Comparison of ENCODE assay signal across 8 cellular contexts in the genomic region with DNA sequence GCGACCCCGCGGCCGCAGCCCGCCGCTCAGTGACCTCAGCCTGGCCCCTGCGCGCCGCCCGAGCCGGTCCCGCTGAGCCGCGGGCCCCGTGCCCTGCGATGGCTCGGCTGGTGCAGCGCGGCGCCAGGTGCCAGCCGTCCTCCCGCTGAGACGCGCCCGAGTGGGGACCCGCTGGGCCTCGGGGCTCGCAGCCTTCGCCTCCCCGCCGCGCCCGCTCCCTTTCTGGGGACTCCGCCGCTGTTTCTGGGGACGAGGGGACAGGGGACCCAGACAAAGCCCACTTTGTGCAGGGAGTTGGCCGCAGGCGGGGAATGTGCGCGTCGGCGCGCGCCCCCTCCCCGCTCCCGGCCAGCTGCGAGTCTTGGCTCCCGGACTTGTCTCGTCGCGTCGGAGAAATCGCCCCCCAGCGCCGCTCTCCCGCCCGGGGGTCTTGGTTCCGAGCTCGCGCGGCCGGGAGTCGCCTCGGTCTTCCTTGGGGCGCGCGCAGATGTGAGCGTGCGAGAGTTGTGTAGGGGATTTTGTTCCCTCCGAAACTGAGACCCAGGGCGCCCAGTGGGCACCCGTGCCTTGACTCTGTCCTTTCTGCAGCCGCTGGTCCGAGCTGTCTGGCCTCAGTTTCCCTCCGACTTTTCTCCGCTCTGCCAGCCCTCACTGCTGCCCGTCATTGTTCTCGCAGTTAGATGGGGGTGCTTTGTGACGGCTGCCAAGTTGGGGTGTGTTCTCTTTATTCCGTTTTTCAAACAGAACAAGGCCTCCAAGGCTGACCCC. TPM values are rescaled to one million over a fixed set of nuclear protein-coding genes. Genes with fewer than 3 reads are reported as not detected.
DNase-seq lines count a peak whose midpoint lies in the region; ATAC-seq and TF ChIP-seq lines count a peak whose summit lies in the region.

No MANE protein-coding gene starts in this region.

- H3K4me3 ChIP-seq in adipocyte (ENCODE audit: low read length) (peak overlapping the region; percentile 81), iPS-20b (ENCODE audit: low read length) (peak overlapping the region; percentile 73), smooth muscle cell (peak overlapping the region; percentile 94)

- H3K27me3 ChIP-seq in adipocyte (replicated peaks; ENCODE audit: control insufficient read depth, insufficient read depth, low read length) (peaks cover 13% of the 10 kb centered on the region), iPS-20b (ENCODE audit: insufficient read depth, low read length) (peaks cover 78% of the 10 kb centered on the region), smooth muscle cell (ENCODE audit: low read depth) (no peaks in the 10 kb centered on the region)

- H3K27ac ChIP-seq in iPS-20b (ENCODE audit: low read length), result no peak overlapping the region
- peak overlapping the region; percentile 95 for H3K27ac ChIP-seq in smooth muscle cell (ENCODE audit: low read depth)

- H3K9ac ChIP-seq in adipocyte (ENCODE audit: low read length), result peak overlapping the region; percentile 85
- peak overlapping the region; percentile 53; the same call in 1 of the 2 replicates for H3K9ac ChIP-seq in iPS-20b (ENCODE audit: low read depth, low read length)
- H3K9ac ChIP-seq in smooth muscle cell (ENCODE audit: low read depth), result peak overlapping the region; percentile 97

- H4K20me1 ChIP-seq in smooth muscle cell (ENCODE audit: low read depth), result peaks cover 28% of the 10 kb centered on the region

- peaks cover 53% of the 10 kb centered on the region for H3K79me2 ChIP-seq in smooth muscle cell (ENCODE audit: low read depth)

- ATAC-seq in GM18517 (IDR thresholded peaks at IDR 0.05; ENCODE audit: unreplicated experiment), result peak; percentile 49
- ATAC-seq in HG02938 (IDR thresholded peaks at IDR 0.05; ENCODE audit: unreplicated experiment), result peak; percentile 31
- ATAC-seq in GM21619 (IDR thresholded peaks at IDR 0.05; ENCODE audit: unreplicated experiment), result no peak

- H3K36me3 ChIP-seq in adipocyte (ENCODE audit: control insufficient read depth, insufficient read depth, low read length, severe bottlenecking) (no peaks in the 10 kb centered on the region), iPS-20b (ENCODE audit: insufficient read depth, low read depth, low read length) (no peaks in the 10 kb centered on the region), smooth muscle cell (ENCODE audit: low read depth) (no peaks in the 10 kb centered on the region)

- no peak for TF ChIP-seq CTCF in smooth muscle cell (IDR thresholded peaks at IDR 0.05; ENCODE audit: borderline replicate concordance, insufficient read depth, poor library complexity, severe bottlenecking)

- no peak for DNase-seq in adipocyte (ENCODE audit: low read depth)
- no peak for DNase-seq in smooth muscle cell (lab: John Stamatoyannopoulos, UW; ENCODE audit: unreplicated experiment)
- no peak for DNase-seq in D341Med (ENCODE audit: low spot score)
- no peak for DNase-seq in activated gamma-delta T cell (lab: John Stamatoyannopoulos, UW)

- H3F3A ChIP-seq in smooth muscle cell (ENCODE audit: low read depth), result peaks cover 6% of the 10 kb centered on the region

- H3K9me3 ChIP-seq in adipocyte (ENCODE audit: control insufficient read depth, low read length), result no peaks in the 10 kb centered on the region
- H3K9me3 ChIP-seq in iPS-20b (ENCODE audit: insufficient read depth, low read depth, low read length), result no peaks in the 10 kb centered on the region
- no peaks in the 10 kb centered on the region for H3K9me3 ChIP-seq in smooth muscle cell (replicated peaks; ENCODE audit: low read depth)

- H3K4me1 ChIP-seq in adipocyte (ENCODE audit: control insufficient read depth, insufficient read depth, low read length), result peaks cover 9% of the 10 kb centered on the region
- H3K4me1 ChIP-seq in iPS-20b (ENCODE audit: insufficient read depth, low read length), result no peaks in the 10 kb centered on the region
- peaks cover 17% of the 10 kb centered on the region for H3K4me1 ChIP-seq in smooth muscle cell (ENCODE audit: low read depth)

- H2AFZ ChIP-seq in smooth muscle cell (ENCODE audit: low read depth), result peak overlapping the region; percentile 42

- WGBS in smooth muscle cell (ENCODE audit: low lambda C conversion rate), result 2% methylated on average over 77 of the region's 80 CpGs

- peak overlapping the region; percentile 84 for H3K4me2 ChIP-seq in smooth muscle cell

RNA-seq across cellular contexts. Expression of a gene that starts 0.8 kb away (rescaled TPM):
- 23.8 and 25.0 TPM in 2 replicates for total RNA-seq in smooth muscle cell
- 30.7 and 39.3 TPM in 2 replicates for polyA plus RNA-seq in smooth muscle cell

RNA-seq across cellular contexts. Expression of a gene that starts 50.6 kb away (rescaled TPM):
- 18.1 and 20.4 TPM in 2 replicates for total RNA-seq in smooth muscle cell
- 8.4 and 9.5 TPM in 2 replicates for polyA plus RNA-seq in smooth muscle cell
